10 cellular contexts compared by ENCODE assay signal in the genomic region with DNA sequence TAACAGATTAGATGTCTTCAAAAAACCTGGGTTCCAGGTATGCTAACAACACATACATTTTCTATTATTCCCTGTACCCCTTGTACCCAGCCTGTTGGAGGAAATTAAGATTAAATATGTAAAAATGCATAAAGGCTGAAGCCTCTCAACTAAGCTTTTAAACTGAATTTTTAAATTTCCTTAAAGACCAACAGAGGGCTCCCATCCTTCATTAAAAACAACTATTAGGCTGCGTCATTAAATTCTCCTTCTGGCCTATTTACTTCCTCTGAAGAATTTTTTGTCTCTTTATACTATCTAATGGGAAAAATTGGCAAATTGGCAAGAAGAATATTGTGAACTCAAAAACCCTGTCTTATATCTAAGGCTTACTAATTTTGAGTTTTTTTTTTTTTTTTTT. TPM values are rescaled to one million over a fixed set of nuclear protein-coding genes. Genes with fewer than 3 reads are reported as not detected.
DNase-seq lines count a peak whose midpoint lies in the region; ATAC-seq, FAIRE-seq and TF ChIP-seq lines count a peak whose summit lies in the region.
"Had no signal": no experiment of that assay in that cellular context is flagged by ENCODE, and none has a peak within 500 bp of the region (broad histone marks: within the 10 kb centered on the region; RNA-seq: fewer than 3 reads in every experiment).

No MANE protein-coding gene starts in this region.

- H2AK9ac ChIP-seq in IMR-90 (replicated peaks; ENCODE audit: low read depth, low read length, poor library complexity): no peak overlapping the region

- TF ChIP-seq POLR2A in IMR-90 (IDR thresholded peaks at IDR 0.05; ENCODE audit: low read depth, low read length) (no peak), K562 (conservative IDR thresholded peaks at IDR 0.05) (no peak)

- no peak overlapping the region for H4K8ac ChIP-seq in IMR-90 (ENCODE audit: low read depth in 2 of 2, low read length in 2 of 2)

- WGBS in IMR-90 (ENCODE audit: extremely low coverage in 2 of 2, insufficient read length in 1 of 2), 2 experiments: no CpG with 5 or more reads among the region's 1 CpG
- 86% methylated on average over 1 of the region's 1 CpG for WGBS in K562 (ENCODE audit: insufficient coverage, low coverage, missing lambda C conversion rate)

- no peak overlapping the region for H4K5ac ChIP-seq in IMR-90 (ENCODE audit: low read depth, low read length)

- H3K27me3 ChIP-seq in IMR-90 (ENCODE audit: control insufficient read depth, insufficient read depth, low read length): no peaks in the 10 kb centered on the region
- no peaks in the 10 kb centered on the region for H3K27me3 ChIP-seq in K562 (ENCODE audit: control insufficient read depth in 2 of 2, insufficient read depth in 2 of 2, low read length in 2 of 2)

- FAIRE-seq in K562 (lab: Jason Lieb, UNC): no peak

- dilution Hi-C loops in IMR-90 (cut with HindIII; ENCODE audit: low sequenced_read_pairs, unreplicated experiment): no loop called here

- H4K20me1 ChIP-seq in IMR-90 (ENCODE audit: insufficient read depth, low read length): no peaks in the 10 kb centered on the region
- no peaks in the 10 kb centered on the region for H4K20me1 ChIP-seq in K562 (replicated peaks; ENCODE audit: control insufficient read depth, insufficient read depth, low read length)

- no peak overlapping the region for H4K91ac ChIP-seq in IMR-90 (ENCODE audit: insufficient read depth, low read depth, low read length)

- H3K18ac ChIP-seq in IMR-90 (ENCODE audit: low read depth, low read length): no peak overlapping the region

- ATAC-seq in IMR-90 (ENCODE audit: low read depth): no peak; the same call in 1 of the 2 replicates
- no peak; the same call in 2 of the 3 replicates for ATAC-seq in K562
- ATAC-seq in GM21723 (IDR thresholded peaks at IDR 0.05; ENCODE audit: unreplicated experiment): no peak
- ATAC-seq in HG03139 (IDR thresholded peaks at IDR 0.05; ENCODE audit: unreplicated experiment): no peak
- no peak for ATAC-seq in HG02973 (IDR thresholded peaks at IDR 0.05; ENCODE audit: unreplicated experiment)
- ATAC-seq: activated naive CD4-positive, alpha-beta T cell treated with anti-CD3 and anti-CD28 coated beads, Interleukin-2, amount 50 U/mL, for 72 hours had no signal

- no peaks in the 10 kb centered on the region for H3K9me1 ChIP-seq in IMR-90 (ENCODE audit: insufficient read depth, low read length)
- H3K9me1 ChIP-seq in K562 (ENCODE audit: control insufficient read depth, insufficient read depth, low read length): no peaks in the 10 kb centered on the region

- CTCF ChIA-PET in IMR-90 (lab: Yijun Ruan, JAX) (interaction anchor here (0.7 kb wide), 1 partner anchor 341 kb away, joined by 4 read pairs; no protein-coding TSS in a partner anchor), K562 (lab: Yijun Ruan, JAX; ENCODE audit: low intra/inter-chr PET ratio) (interaction anchor here (0.6 to 3.7 kb wide), 4 partner anchors 12 to 102 kb away, joined by 4 to 42 read pairs (median 5); partner anchors contain the start of gene ASB8)

- intact Hi-C loops in IMR-90 (cut with micrococcal nuclease): loop anchor here (1.0 to 10.0 kb wide), 2 partner anchors 81 to 531 kb away; no protein-coding TSS in a partner anchor
- intact Hi-C loops in K562 (cut with micrococcal nuclease): loop anchor here (1.0 kb wide), 2 partner anchors 81 to 105 kb away; no protein-coding TSS in a partner anchor

- no TSS peak for BruUV-seq in IMR-90 (replicated peaks; lab: Mats Ljungman, UMichigan)
- BruUV-seq in K562 (replicated peaks; lab: Mats Ljungman, UMichigan): no TSS peak

- H3K4me1 ChIP-seq in IMR-90 (ENCODE audit: control insufficient read depth, insufficient read depth, low read length): no peaks in the 10 kb centered on the region
- no peaks in the 10 kb centered on the region for H3K4me1 ChIP-seq in K562 (replicated peaks in 1 of 2; ENCODE audit: control insufficient read depth in 2 of 2, insufficient read depth in 2 of 2, low read length in 2 of 2)

- no peak for TF ChIP-seq EP300 in K562 (IDR thresholded peaks at IDR 0.05; ENCODE audit: low read length)

- H3K4me2 ChIP-seq in IMR-90 (ENCODE audit: low read depth, low read length) (no peak overlapping the region), K562 (ENCODE audit: insufficient read depth, low read length) (no peak overlapping the region)

- H3K14ac ChIP-seq in IMR-90 (replicated peaks; ENCODE audit: low read depth, low read length): no peak overlapping the region

- H2AFZ ChIP-seq in IMR-90 (replicated peaks; ENCODE audit: low read length, poor library complexity) (no peak overlapping the region), K562 (ENCODE audit: low read depth, low read length) (no peak overlapping the region)

- no peak overlapping the region for H2BK15ac ChIP-seq in IMR-90 (ENCODE audit: low read depth, low read length)

- H3K79me1 ChIP-seq in IMR-90 (ENCODE audit: low read depth in 1 of 2, low read length in 2 of 2): no peaks in the 10 kb centered on the region

- H3K36me3 ChIP-seq in IMR-90 (ENCODE audit: control insufficient read depth, insufficient read depth, low read length) (peaks cover 20% of the 10 kb centered on the region), K562 (ENCODE audit: control insufficient read depth, insufficient read depth, low read length) (peaks cover 84% of the 10 kb centered on the region)

- H3K27ac ChIP-seq in IMR-90 (ENCODE audit: insufficient read depth, low read length): no peak overlapping the region
- H3K27ac ChIP-seq in K562 (ENCODE audit: extremely low read depth, low read depth, low read length): no peak overlapping the region

- TF ChIP-seq CTCF in IMR-90 (conservative IDR thresholded peaks at IDR 0.05; ENCODE audit: low read depth, low read length) (0 out of 2 replicates have a peak, but pooled peaks have one; percentile 20), K562 (IDR thresholded peaks at IDR 0.05 in 2 of 3, conservative IDR thresholded peaks at IDR 0.05 in 1 of 3; ENCODE audit: insufficient read depth in 2 of 3, low read depth in 1 of 3, low read length in 3 of 3) (peak in 1 of 3 experiments; percentile 45; a peak in 3 of 6 replicates)

- no peak overlapping the region for H3K23ac ChIP-seq in IMR-90 (ENCODE audit: low read depth, low read length)

- DNase-seq in Ammon's horn (ENCODE audit: low spot score) (peak; percentile 31), IMR-90 (peak; percentile 13), K562 (ENCODE audit: extremely low read depth in 1 of 4, low spot score in 3 of 4) (peak in 1 of 4 experiments; percentile 9), lung microvascular endothelial cell (ENCODE audit: low read depth in 2 of 2) (peak; percentile 35), NCI-H526 (lab: John Stamatoyannopoulos, UW) (no peak)
- DNase-seq: T-helper 9 cell had no signal

- no peak overlapping the region for H2BK5ac ChIP-seq in IMR-90 (ENCODE audit: low read depth, low read length, poor library complexity, severe bottlenecking)

- no peak overlapping the region for H3K9ac ChIP-seq in IMR-90 (ENCODE audit: low read depth, low read length)
- no peak overlapping the region for H3K9ac ChIP-seq in K562 (ENCODE audit: insufficient read depth in 1 of 2, low read depth in 2 of 2, low read length in 2 of 2)

- no peak overlapping the region for H3K4ac ChIP-seq in IMR-90 (ENCODE audit: low read depth, low read length)

- POLR2A ChIA-PET in IMR-90 (lab: Charles Lee; ENCODE audit: unreplicated experiment): no interaction called here
- POLR2A ChIA-PET in K562 (lab: Yijun Ruan, JAX): interaction anchor here (0.6 to 1.8 kb wide), 3 partner anchors 18 to 73 kb away, joined by 4 to 6 read pairs (median 4); partner anchors contain the start of genes ASB8 and SENP1

- H2BK20ac ChIP-seq in IMR-90 (ENCODE audit: low read depth, low read length): no peak overlapping the region

- H2AK5ac ChIP-seq in IMR-90 (ENCODE audit: low read depth, low read length): no peak overlapping the region

- H3K9me3 ChIP-seq in IMR-90 (ENCODE audit: control insufficient read depth, insufficient read depth, low read length): no peaks in the 10 kb centered on the region
- no peaks in the 10 kb centered on the region for H3K9me3 ChIP-seq in K562 (replicated peaks; ENCODE audit: control insufficient read depth, insufficient read depth, low read depth, low read length)

- TF ChIP-seq RAD21 in IMR-90 (IDR thresholded peaks at IDR 0.05; ENCODE audit: low read length): no peak; the same call in 1 of the 2 replicates
- TF ChIP-seq RAD21 in K562 (CRISPR knock-in tag; conservative IDR thresholded peaks at IDR 0.05 in 1 of 2, IDR thresholded peaks at IDR 0.05 in 1 of 2): peak in 1 of 2 experiments; percentile 52; a peak in 3 of 4 replicates

- H3K79me2 ChIP-seq in K562 (ENCODE audit: control insufficient read depth, insufficient read depth, low read length): no peaks in the 10 kb centered on the region

- H2BK120ac ChIP-seq in IMR-90 (ENCODE audit: low read depth, low read length): no peak overlapping the region

- no peak overlapping the region for H3K4me3 ChIP-seq in IMR-90 (ENCODE audit: insufficient read depth, low read depth, low read length)
- H3K4me3 ChIP-seq in K562: no peak overlapping the region

- no peak overlapping the region for H3K56ac ChIP-seq in IMR-90 (ENCODE audit: extremely low read depth, insufficient read depth, low read length)

- in situ Hi-C loops in IMR-90 (cut with MboI; ENCODE audit: low sequenced_read_pairs) (no loop called here), K562 (cut with MboI) (no loop called here)

RNA-seq across cellular contexts. Expression of gene SENP1, which starts 21.8 kb away (rescaled TPM):
- total RNA-seq in IMR-90 (2012; rRNA removed) (22.5 and 25.3 TPM in 2 replicates), K562 (2014; rRNA removed) (23.3 and 24.0 TPM in 2 replicates), K562 (2014; rRNA removed; fragmentation: Illumina TruSeq; extraction: Trizol) (44.0 and 48.4 TPM in 2 replicates), K562 (2015; rRNA removed; fragmentation: Illumina TruSeq; extraction: Trizol) (46.7 and 48.5 TPM in 2 replicates), K562 (2021) (36.3 and 38.4 TPM in 2 replicates), lung microvascular endothelial cell (8.3 and 8.9 TPM in 2 replicates)
- polyA plus RNA-seq in IMR-90 (2012; rRNA removed) (6.9 and 7.2 TPM in 2 replicates), K562 (2011; rRNA removed) (42.1 and 59.0 TPM in 2 replicates), K562 (2014; fragmentation: Illumina TruSeq; extraction: Trizol) (34.3 and 37.6 TPM in 2 replicates), K562 (2014; fragmentation: Nextera tagmentation; extraction: Ambion mirVana) (10 to 100 TPM; 15.5 to 19.3 TPM), K562 (2014; rRNA removed) (20.5 and 26.5 TPM in 2 replicates)
- 1.4 and 1.8 TPM in 2 replicates for polyA plus RNA-seq in IMR-90 (2012; cell fraction: cytosol; rRNA removed)
- 1.2 and 8.4 TPM in 2 replicates for polyA plus RNA-seq in IMR-90 (2012; cell fraction: nucleus; rRNA removed; ENCODE audit: low replicate concordance)
- total RNA-seq in K562 (2011; cell fraction: chromatin; rRNA removed; ENCODE audit: low replicate concordance): 50.0 and 112 TPM in 2 replicates
- 24.0 and 36.5 TPM in 2 replicates for total RNA-seq in K562 (2011; cell fraction: nucleolus; rRNA removed)
- total RNA-seq in K562 (2011; cell fraction: nucleoplasm; rRNA removed): 41.8 and 50.5 TPM in 2 replicates
- polyA plus RNA-seq in K562 (2011; cell fraction: cytosol; rRNA removed): 18.7 and 27.0 TPM in 2 replicates
- 25.3 and 26.7 TPM in 2 replicates for polyA plus RNA-seq in K562 (2011; cell fraction: nucleus; rRNA removed)
- polyA plus RNA-seq in K562 (2012): 17.8 and 20.0 TPM in 2 replicates
- 84.6 and 89.5 TPM in 2 replicates for polyA minus RNA-seq in K562 (2011; rRNA and poly(A)+ RNA removed)
- 26.4 and 28.7 TPM in 2 replicates for polyA minus RNA-seq in K562 (2011; cell fraction: cytosol; rRNA and poly(A)+ RNA removed)
- polyA minus RNA-seq in K562 (2011; cell fraction: nucleus; rRNA and poly(A)+ RNA removed): 26.0 and 48.1 TPM in 2 replicates

RNA-seq across cellular contexts. Expression of gene PFKM, which starts 35.1 kb away (rescaled TPM):
- 77.5 and 82.6 TPM in 2 replicates for total RNA-seq in IMR-90 (2012; rRNA removed)
- 49.4 and 56.7 TPM in 2 replicates for polyA plus RNA-seq in IMR-90 (2012; rRNA removed)
- 26.8 and 33.5 TPM in 2 replicates for polyA plus RNA-seq in IMR-90 (2012; cell fraction: cytosol; rRNA removed)
- polyA plus RNA-seq in IMR-90 (2012; cell fraction: nucleus; rRNA removed; ENCODE audit: low replicate concordance): 76.9 and 127 TPM in 2 replicates
- total RNA-seq in K562 (2011; cell fraction: chromatin; rRNA removed; ENCODE audit: low replicate concordance): 73.6 and 118 TPM in 2 replicates
- total RNA-seq in K562 (2011; cell fraction: nucleolus; rRNA removed): 56.4 and 58.7 TPM in 2 replicates
- total RNA-seq in K562 (2011; cell fraction: nucleoplasm; rRNA removed): 64.6 and 72.1 TPM in 2 replicates
- total RNA-seq in K562 (2014; rRNA removed): 24.1 and 29.4 TPM in 2 replicates
- 31.7 and 33.4 TPM in 2 replicates for total RNA-seq in K562 (2014; rRNA removed; fragmentation: Illumina TruSeq; extraction: Trizol)
- 21.8 and 24.3 TPM in 2 replicates for total RNA-seq in K562 (2015; rRNA removed; fragmentation: Illumina TruSeq; extraction: Trizol)
- total RNA-seq in K562 (2021): 35.2 and 39.9 TPM in 2 replicates
- polyA plus RNA-seq in K562 (2011; rRNA removed): 30.6 and 36.2 TPM in 2 replicates
- 29.1 and 31.3 TPM in 2 replicates for polyA plus RNA-seq in K562 (2011; cell fraction: cytosol; rRNA removed)
- 57.6 and 66.5 TPM in 2 replicates for polyA plus RNA-seq in K562 (2011; cell fraction: nucleus; rRNA removed)
- polyA plus RNA-seq in K562 (2012): 32.7 and 38.4 TPM in 2 replicates
- polyA plus RNA-seq in K562 (2014; fragmentation: Illumina TruSeq; extraction: Trizol): 27.7 and 33.0 TPM in 2 replicates
- 10 to 100 TPM; 16.5 to 36.8 TPM for polyA plus RNA-seq in K562 (2014; fragmentation: Nextera tagmentation; extraction: Ambion mirVana)
- polyA plus RNA-seq in K562 (2014; rRNA removed): 26.3 and 27.5 TPM in 2 replicates
- polyA minus RNA-seq in K562 (2011; rRNA and poly(A)+ RNA removed): 37.5 and 45.1 TPM in 2 replicates
- polyA minus RNA-seq in K562 (2011; cell fraction: cytosol; rRNA and poly(A)+ RNA removed): 20.0 and 20.3 TPM in 2 replicates
- 20.7 and 28.1 TPM in 2 replicates for polyA minus RNA-seq in K562 (2011; cell fraction: nucleus; rRNA and poly(A)+ RNA removed)
- 30.4 and 38.6 TPM in 2 replicates for total RNA-seq in lung microvascular endothelial cell

Comparison
In these comparisons a context has a peak if more than half of its experiments do, and no peak if none do; other contexts are left out.
1. DNase-seq: peak in Ammon's horn (single experiment), IMR-90 (single experiment) and lung microvascular endothelial cell (2 of 2); none in NCI-H526 (0 of 2).